ENCODE assay signal across 1 cellular context in the genomic region with DNA sequence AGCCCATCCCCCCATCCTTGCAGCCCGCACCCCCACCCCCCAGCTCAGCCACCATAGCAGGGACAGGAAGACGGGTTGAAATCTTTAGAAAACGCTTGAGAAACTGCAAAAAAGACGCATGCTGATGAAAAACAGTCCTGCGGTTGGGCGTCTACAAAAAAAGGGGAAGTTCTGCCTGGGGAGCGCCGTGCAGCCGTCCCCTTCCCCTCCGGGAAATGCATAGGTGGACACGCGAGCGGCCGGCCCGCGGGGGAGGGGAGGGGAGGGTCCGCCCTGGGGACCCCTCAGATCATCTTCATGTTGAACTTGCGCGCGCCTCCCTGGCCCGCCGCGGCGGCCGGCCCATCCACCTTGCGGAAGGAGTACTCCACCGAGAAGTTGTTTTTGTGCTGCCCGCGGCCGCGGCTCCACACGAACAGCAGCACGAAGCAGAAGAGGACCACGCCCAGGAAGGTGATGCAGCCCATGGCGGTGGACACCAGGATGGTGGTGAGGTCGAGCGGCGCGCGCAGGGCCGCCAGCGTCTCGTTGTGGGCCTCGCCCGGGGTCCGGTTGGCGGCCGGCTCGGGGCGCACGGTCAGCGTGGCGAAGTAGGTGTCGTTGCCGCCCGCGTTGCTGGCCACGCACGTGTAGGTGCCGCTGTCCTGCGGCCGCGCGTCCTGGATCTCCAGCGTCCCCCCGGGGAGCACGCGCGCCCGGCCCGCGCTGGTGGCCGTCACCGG.
TF ChIP-seq lines count a peak whose summit lies in the region.

No MANE protein-coding gene starts in this region.

TF ChIP-seq in Ishikawa, 13 proteins besides CTCF, POLR2A, EP300 and RAD21 (continued from another document):
- TF ChIP-seq EGR1 (IDR thresholded peaks at IDR 0.05) = no peak
- no peak for TF ChIP-seq NFIC (IDR thresholded peaks at IDR 0.05)
- TF ChIP-seq TCF12 (IDR thresholded peaks at IDR 0.05; ENCODE audit: low read depth) = no peak
- TF ChIP-seq, protein P1, sequence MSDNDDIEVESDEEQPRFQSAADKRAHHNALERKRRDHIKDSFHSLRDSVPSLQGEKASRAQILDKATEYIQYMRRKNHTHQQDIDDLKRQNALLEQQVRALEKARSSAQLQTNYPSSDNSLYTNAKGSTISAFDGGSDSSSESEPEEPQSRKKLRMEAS (IDR thresholded peaks at IDR 0.05) = no peak; the same call in none of the 2 replicates
- TF ChIP-seq TAF1 (IDR thresholded peaks at IDR 0.05; ENCODE audit: low read depth) = 0 out of 2 replicates have a peak, but pooled peaks have one; percentile 16
